In the genomic region with DNA sequence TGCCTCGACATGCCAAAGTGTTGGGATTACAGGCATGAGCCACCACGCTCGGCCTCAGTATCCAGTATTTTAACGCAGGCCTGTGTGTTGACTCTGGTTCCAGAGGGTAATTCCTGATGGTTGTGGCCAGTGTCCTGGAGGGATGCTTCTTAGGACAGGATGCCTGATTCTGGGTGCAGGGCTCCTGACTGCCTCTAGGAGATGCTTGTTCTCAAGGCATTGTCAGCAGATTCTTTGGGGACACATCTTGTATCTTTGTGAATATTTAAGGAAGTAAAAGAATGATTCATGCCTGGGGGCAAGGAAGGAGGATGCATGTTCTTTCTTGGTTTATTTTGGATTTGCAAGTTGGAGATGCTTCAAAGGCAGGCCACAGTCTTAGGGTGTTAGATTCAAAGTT, we compare ENCODE assay signal across 9 cellular contexts. TPM values are rescaled to one million over a fixed set of nuclear protein-coding genes. Genes with fewer than 3 reads are reported as not detected.
A peak's percentile ranks its signal among the peaks of the same experiment; 100 is the strongest.
DNase-seq lines count a peak whose midpoint lies in the region; ATAC-seq, FAIRE-seq and TF ChIP-seq lines count a peak whose summit lies in the region.
"Had no signal": no experiment of that assay in that cellular context is flagged by ENCODE, and none has a peak within 500 bp of the region (broad histone marks: within the 10 kb centered on the region; RNA-seq: fewer than 3 reads in every experiment).

No MANE protein-coding gene starts in this region.

- POLR2A ChIA-PET in GM12878 (lab: Charles Lee): interaction anchor here (1.4 kb wide), 1 partner anchor 11 kb away, joined by 3 read pairs; the partner anchor contains the start of gene INTS15

- H3K4me2 ChIP-seq in GM12878 (ENCODE audit: control insufficient read depth, insufficient read depth): no peak overlapping the region

- ATAC-seq in GM12878 (no peak), HG03521 (IDR thresholded peaks at IDR 0.05; ENCODE audit: unreplicated experiment) (no peak), HG02571 (IDR thresholded peaks at IDR 0.05; ENCODE audit: unreplicated experiment) (no peak)

- H3K4me3 ChIP-seq in GM12878: no peak overlapping the region
- H3K4me3 ChIP-seq: vagina had no signal

- H3K27me3 ChIP-seq in GM12878 (replicated peaks in 1 of 2; ENCODE audit: control insufficient read depth in 2 of 2, insufficient read depth in 2 of 2, low read length in 1 of 2): no peaks in the 10 kb centered on the region
- H3K27me3 ChIP-seq: vagina had no signal

- H3K27ac Mint-ChIP-seq in T-helper 2 cell treated with Interferon-gamma antibody and Interleukin-4, amounts not matched to agents 5 μg/mL and 100 μg/mL, for 36 hours: no peak overlapping the region
- peak overlapping the region in 2 of 3 experiments; percentile 82 to 92 for H3K27ac Mint-ChIP-seq in nephron

- intact Hi-C loops in GM12878 (cut with micrococcal nuclease; ENCODE audit: unreplicated experiment): loop anchor here (5.0 kb wide), 1 partner anchor 58 kb away; the partner anchor contains the start of gene ZNF316

- peaks cover 0 to 12% of the 10 kb centered on the region in 2 experiments; a peak in 2 of 4 replicates for H3K36me3 ChIP-seq in GM12878 (ENCODE audit: control insufficient read depth in 2 of 2, insufficient read depth in 2 of 2, low read length in 1 of 2)

- TF ChIP-seq CTCF in GM12878 (IDR thresholded peaks at IDR 0.05 in 2 of 3, conservative IDR thresholded peaks at IDR 0.05 in 1 of 3; ENCODE audit: control insufficient read depth in 2 of 3, extremely low read depth in 1 of 3, insufficient read depth in 1 of 3, low read depth in 3 of 3, low read length in 3 of 3): peak; percentile 31 to 51 (median 39); a peak in 4 of 6 replicates
- TF ChIP-seq CTCF in nephron (IDR thresholded peaks at IDR 0.05; ENCODE audit: unreplicated experiment in 3 of 3): peak in 2 of 3 experiments; percentile 16 to 21

- no peak for TF ChIP-seq EP300 in GM12878 (IDR thresholded peaks at IDR 0.05; ENCODE audit: borderline replicate concordance in 1 of 2, control insufficient read depth in 1 of 2, low read depth in 2 of 2, low read length in 2 of 2)

- no peaks in the 10 kb centered on the region for H3K9me3 Mint-ChIP-seq in T-helper 2 cell treated with Interferon-gamma antibody and Interleukin-4, amounts not matched to agents 5 μg/mL and 100 μg/mL, for 36 hours
- H3K9me3 Mint-ChIP-seq in nephron: no peaks in the 10 kb centered on the region

- TF ChIP-seq POLR2A in GM12878 (IDR thresholded peaks at IDR 0.05; ENCODE audit: low read depth, low read length): no peak

- BruUV-seq in GM12878 (replicated peaks; lab: Mats Ljungman, UMichigan): no TSS peak

- no peak overlapping the region for H2AFZ ChIP-seq in GM12878 (ENCODE audit: control insufficient read depth, low read depth, low read length)

- in situ Hi-C loops in GM12878 (cut with MboI): no loop called here

- CTCF ChIA-PET in GM12878 (lab: Yijun Ruan, JAX): interaction anchor here (1.3 kb wide), 1 partner anchor 10 kb away, joined by 4 read pairs; no protein-coding TSS in a partner anchor

- H3K27ac ChIP-seq in GM12878 (ENCODE audit: control insufficient read depth, insufficient read depth): no peak overlapping the region
- H3K27ac ChIP-seq: vagina had no signal

- peaks cover 7% of the 10 kb centered on the region for H3K79me2 ChIP-seq in GM12878 (ENCODE audit: control insufficient read depth, insufficient read depth, low read length)

- peaks cover 27% of the 10 kb centered on the region for H3K4me1 Mint-ChIP-seq in T-helper 2 cell treated with Interferon-gamma antibody and Interleukin-4, amounts not matched to agents 5 μg/mL and 100 μg/mL, for 36 hours (ENCODE audit: low read depth)
- no peaks in the 10 kb centered on the region for H3K4me1 Mint-ChIP-seq in nephron

- H3K27me3 Mint-ChIP-seq in T-helper 2 cell treated with Interferon-gamma antibody and Interleukin-4, amounts not matched to agents 5 μg/mL and 100 μg/mL, for 36 hours (ENCODE audit: low read depth): no peaks in the 10 kb centered on the region
- H3K27me3 Mint-ChIP-seq in nephron (ENCODE audit: low read depth): no peaks in the 10 kb centered on the region

- no peaks in the 10 kb centered on the region; the same call in 2 of the 3 replicates for H3K9me3 ChIP-seq in GM12878 (replicated peaks; ENCODE audit: control insufficient read depth, insufficient read depth, low read length)
- H3K9me3 ChIP-seq: vagina had no signal

- no peak for DNase-seq in T-helper 2 cell treated with Interferon-gamma antibody and Interleukin-4, amounts not matched to agents 5 μg/mL and 100 μg/mL, for 36 hours (ENCODE audit: low spot score)
- DNase-seq in T-helper 2 cell: no peak
- DNase-seq in Kasumi-1 (lab: John Stamatoyannopoulos, UW): peak; percentile 52 to 68
- DNase-seq in GM12878 (ENCODE audit: low read depth, low spot score): no peak
- DNase-seq in NAMALWA (ENCODE audit: low spot score): no peak

- H3K36me3 Mint-ChIP-seq in T-helper 2 cell treated with Interferon-gamma antibody and Interleukin-4, amounts not matched to agents 5 μg/mL and 100 μg/mL, for 36 hours (ENCODE audit: low read depth): peaks cover 29% of the 10 kb centered on the region
- peaks cover 35% of the 10 kb centered on the region for H3K36me3 Mint-ChIP-seq in nephron (ENCODE audit: low read depth)

- RAD21 ChIA-PET in GM12878 (lab: Charles Lee; ENCODE audit: unreplicated experiment): no interaction called here

- no peaks in the 10 kb centered on the region for H4K20me1 ChIP-seq in GM12878 (ENCODE audit: control insufficient read depth, insufficient read depth)

- no peak overlapping the region for H3K9ac ChIP-seq in GM12878 (ENCODE audit: control insufficient read depth, insufficient read depth, low read length)

- SMC1A ChIA-PET in GM12878 (lab: Charles Lee; ENCODE audit: uncharacterized antibody, unreplicated experiment): no interaction called here

- peaks cover 29% of the 10 kb centered on the region for H3K4me1 ChIP-seq in GM12878 (ENCODE audit: control insufficient read depth, insufficient read depth, low read length)

- no peak for FAIRE-seq in GM12878 (lab: Jason Lieb, UNC)

- H3K4me3 Mint-ChIP-seq in T-helper 2 cell treated with Interferon-gamma antibody and Interleukin-4, amounts not matched to agents 5 μg/mL and 100 μg/mL, for 36 hours: peak overlapping the region; percentile 88
- H3K4me3 Mint-ChIP-seq in nephron: peak overlapping the region; percentile 97 to 98 (median 97)

- no peak for TF ChIP-seq RAD21 in GM12878 (IDR thresholded peaks at IDR 0.05; ENCODE audit: insufficient read depth, low read depth, low read length)

- 100% methylated on average over 4 of the region's 4 CpGs for WGBS in GM12878 (ENCODE audit: insufficient coverage, insufficient replicate concordance, low lambda C conversion rate, missing lambda C conversion rate)

RNA-seq across cellular contexts. Expression of gene ZDHHC4, which starts 2.2 kb away (rescaled TPM):
- total RNA-seq in GM12878 (2013; cell fraction: nucleolus; rRNA removed): 61.3 and 61.7 TPM in 2 replicates
- total RNA-seq in GM12878 (2014; rRNA removed): 31.1 and 36.0 TPM in 2 replicates
- 30.6 and 31.2 TPM in 2 replicates for total RNA-seq in GM12878 (2014; rRNA removed; fragmentation: Illumina TruSeq; extraction: Trizol)
- total RNA-seq in GM12878 (2021): 31.8 and 34.0 TPM in 2 replicates
- 40.0 TPM for polyA plus RNA-seq in GM12878 (2011; ENCODE audit: low read depth)
- polyA plus RNA-seq in GM12878 (2011; rRNA removed): 63.2 and 74.3 TPM in 2 replicates
- polyA plus RNA-seq in GM12878 (2011; cell fraction: cytosol; rRNA removed): 82.6 and 102 TPM in 2 replicates
- polyA plus RNA-seq in GM12878 (2011; cell fraction: nucleus; rRNA removed): 80.2 and 96.9 TPM in 2 replicates
- 41.3 and 42.0 TPM in 2 replicates for polyA plus RNA-seq in GM12878 (2012)
- 25.5 and 35.6 TPM in 2 replicates for polyA plus RNA-seq in GM12878 (2014; fragmentation: Illumina TruSeq; extraction: Trizol)
- polyA plus RNA-seq in GM12878 (2014; fragmentation: Nextera tagmentation; extraction: Ambion mirVana): 10 to 100 TPM; 34.5 to 37.9 TPM
- 31.1 and 35.6 TPM in 2 replicates for polyA plus RNA-seq in GM12878 (2014; rRNA removed)
- 10 to 100 TPM; 38.4 to 43.1 TPM for polyA plus RNA-seq in GM12878 (2016; fragmentation: Nextera tagmentation; extraction: Ambion mirVana)
- 122 and 141 TPM in 2 replicates for polyA minus RNA-seq in GM12878 (2011; rRNA and poly(A)+ RNA removed)
- polyA minus RNA-seq in GM12878 (2011; cell fraction: cytosol; rRNA and poly(A)+ RNA removed): 17.1 and 17.8 TPM in 2 replicates
- 35.7 and 46.0 TPM in 2 replicates for polyA minus RNA-seq in GM12878 (2011; cell fraction: nucleus; rRNA and poly(A)+ RNA removed)

RNA-seq across cellular contexts. Expression of gene INTS15, which starts 10.4 kb away (rescaled TPM):
- total RNA-seq in GM12878 (2013; cell fraction: nucleolus; rRNA removed): 29.3 and 43.0 TPM in 2 replicates
- total RNA-seq in GM12878 (2014; rRNA removed): 25.4 and 28.9 TPM in 2 replicates
- total RNA-seq in GM12878 (2014; rRNA removed; fragmentation: Illumina TruSeq; extraction: Trizol): 11.2 and 11.4 TPM in 2 replicates
- 25.4 and 28.2 TPM in 2 replicates for total RNA-seq in GM12878 (2021)
- 5.8 TPM for polyA plus RNA-seq in GM12878 (2011; ENCODE audit: low read depth)
- 13.2 and 18.5 TPM in 2 replicates for polyA plus RNA-seq in GM12878 (2011; rRNA removed)
- polyA plus RNA-seq in GM12878 (2011; cell fraction: cytosol; rRNA removed): 28.0 and 32.3 TPM in 2 replicates
- 34.2 and 49.2 TPM in 2 replicates for polyA plus RNA-seq in GM12878 (2011; cell fraction: nucleus; rRNA removed)
- polyA plus RNA-seq in GM12878 (2012): 13.2 and 20.1 TPM in 2 replicates
- polyA plus RNA-seq in GM12878 (2014; fragmentation: Illumina TruSeq; extraction: Trizol): 25.3 and 27.2 TPM in 2 replicates
- polyA plus RNA-seq in GM12878 (2014; fragmentation: Nextera tagmentation; extraction: Ambion mirVana): 1 to 10 TPM in 1 of 2 experiments, under 1 TPM in 1; 0.89 to 2.4 TPM
- polyA plus RNA-seq in GM12878 (2014; rRNA removed): 26.9 and 28.1 TPM in 2 replicates
- 10 to 100 TPM; 14.9 to 15.1 TPM for polyA plus RNA-seq in GM12878 (2016; fragmentation: Nextera tagmentation; extraction: Ambion mirVana)
- 8.1 and 22.3 TPM in 2 replicates for polyA minus RNA-seq in GM12878 (2011; rRNA and poly(A)+ RNA removed)
- polyA minus RNA-seq in GM12878 (2011; cell fraction: cytosol; rRNA and poly(A)+ RNA removed): 8.2 and 10.6 TPM in 2 replicates
- polyA minus RNA-seq in GM12878 (2011; cell fraction: nucleus; rRNA and poly(A)+ RNA removed): 10.9 and 11.7 TPM in 2 replicates

RNA-seq across cellular contexts. Expression of gene GRID2IP, which starts 28.2 kb away (rescaled TPM):
- total RNA-seq in GM12878 (2013; cell fraction: nucleolus; rRNA removed): 0.10 TPM in 1 of 2 replicates, not detected in the other
- total RNA-seq in GM12878 (2014; rRNA removed): 0.05 TPM in 1 of 2 replicates, not detected in the other
- total RNA-seq in GM12878 (2014; rRNA removed; fragmentation: Illumina TruSeq; extraction: Trizol): not detected in 2 replicates
- not detected in 2 replicates for total RNA-seq in GM12878 (2021)
- not detected for polyA plus RNA-seq in GM12878 (2011; ENCODE audit: low read depth)
- not detected in 2 replicates for polyA plus RNA-seq in GM12878 (2011; rRNA removed)
- polyA plus RNA-seq in GM12878 (2011; cell fraction: cytosol; rRNA removed): not detected in 2 replicates
- 0.06 and 0.10 TPM in 2 replicates for polyA plus RNA-seq in GM12878 (2011; cell fraction: nucleus; rRNA removed)
- polyA plus RNA-seq in GM12878 (2012): 0.06 TPM in 1 of 2 replicates, not detected in the other
- not detected in 2 replicates for polyA plus RNA-seq in GM12878 (2014; fragmentation: Illumina TruSeq; extraction: Trizol)
- not detected for polyA plus RNA-seq in GM12878 (2014; fragmentation: Nextera tagmentation; extraction: Ambion mirVana)
- not detected in 2 replicates for polyA plus RNA-seq in GM12878 (2014; rRNA removed)
- not detected for polyA plus RNA-seq in GM12878 (2016; fragmentation: Nextera tagmentation; extraction: Ambion mirVana)
- polyA minus RNA-seq in GM12878 (2011; rRNA and poly(A)+ RNA removed): not detected in 2 replicates
- polyA minus RNA-seq in GM12878 (2011; cell fraction: cytosol; rRNA and poly(A)+ RNA removed): not detected in 2 replicates
- polyA minus RNA-seq in GM12878 (2011; cell fraction: nucleus; rRNA and poly(A)+ RNA removed): 0.12 TPM in 1 of 2 replicates, not detected in the other
- total RNA-seq: vagina had no signal

RNA-seq across cellular contexts. Expression of gene ZNF853, which starts 36.0 kb away (rescaled TPM):
- total RNA-seq in GM12878 (2013; cell fraction: nucleolus; rRNA removed): 0.61 and 0.73 TPM in 2 replicates
- 0.05 and 0.06 TPM in 2 replicates for total RNA-seq in GM12878 (2014; rRNA removed)
- 0.04 and 0.05 TPM in 2 replicates for total RNA-seq in GM12878 (2014; rRNA removed; fragmentation: Illumina TruSeq; extraction: Trizol)
- 0.11 and 0.13 TPM in 2 replicates for total RNA-seq in GM12878 (2021)
- polyA plus RNA-seq in GM12878 (2011; ENCODE audit: low read depth): 0.12 TPM
- 0.17 and 0.26 TPM in 2 replicates for polyA plus RNA-seq in GM12878 (2011; rRNA removed)
- 0.25 and 0.33 TPM in 2 replicates for polyA plus RNA-seq in GM12878 (2011; cell fraction: cytosol; rRNA removed)
- 0.22 and 0.27 TPM in 2 replicates for polyA plus RNA-seq in GM12878 (2011; cell fraction: nucleus; rRNA removed)
- 0.19 and 0.25 TPM in 2 replicates for polyA plus RNA-seq in GM12878 (2012)
- polyA plus RNA-seq in GM12878 (2014; fragmentation: Illumina TruSeq; extraction: Trizol): 0.04 and 0.05 TPM in 2 replicates
- polyA plus RNA-seq in GM12878 (2014; fragmentation: Nextera tagmentation; extraction: Ambion mirVana): not detected
- 0.05 TPM in 1 of 2 replicates, not detected in the other for polyA plus RNA-seq in GM12878 (2014; rRNA removed)
- polyA plus RNA-seq in GM12878 (2016; fragmentation: Nextera tagmentation; extraction: Ambion mirVana): under 1 TPM in 1 of 2 experiments, not detected in 1; 0.04 TPM
- polyA minus RNA-seq in GM12878 (2011; rRNA and poly(A)+ RNA removed): 0.29 and 0.46 TPM in 2 replicates
- 0.21 and 0.40 TPM in 2 replicates for polyA minus RNA-seq in GM12878 (2011; cell fraction: cytosol; rRNA and poly(A)+ RNA removed)
- 0.12 TPM in 1 of 2 replicates, not detected in the other for polyA minus RNA-seq in GM12878 (2011; cell fraction: nucleus; rRNA and poly(A)+ RNA removed)

RNA-seq across cellular contexts. Expression of gene ZNF316, which starts 57.7 kb away (rescaled TPM):
- 42.1 and 54.6 TPM in 2 replicates for total RNA-seq in GM12878 (2013; cell fraction: nucleolus; rRNA removed)
- total RNA-seq in GM12878 (2014; rRNA removed) (10.4 and 12.8 TPM in 2 replicates), GM12878 (2014; rRNA removed; fragmentation: Illumina TruSeq; extraction: Trizol) (4.3 and 5.4 TPM in 2 replicates), GM12878 (2021) (22.7 and 28.9 TPM in 2 replicates)
- 7.2 TPM for polyA plus RNA-seq in GM12878 (2011; ENCODE audit: low read depth)
- polyA plus RNA-seq in GM12878 (2011; rRNA removed) (12.5 and 13.8 TPM in 2 replicates), GM12878 (2014; fragmentation: Illumina TruSeq; extraction: Trizol) (6.1 and 9.2 TPM in 2 replicates), GM12878 (2014; fragmentation: Nextera tagmentation; extraction: Ambion mirVana) (under 1 TPM; 0.03 to 0.26 TPM), GM12878 (2014; rRNA removed) (15.1 and 19.3 TPM in 2 replicates), GM12878 (2016; fragmentation: Nextera tagmentation; extraction: Ambion mirVana) (1 to 10 TPM in 1 of 2 experiments, under 1 TPM in 1; 0.30 to 1.1 TPM)
- 8.4 and 13.7 TPM in 2 replicates for polyA plus RNA-seq in GM12878 (2011; cell fraction: cytosol; rRNA removed)
- 66.9 and 83.1 TPM in 2 replicates for polyA plus RNA-seq in GM12878 (2011; cell fraction: nucleus; rRNA removed)
- polyA plus RNA-seq in GM12878 (2012): 21.4 and 26.2 TPM in 2 replicates
- 4.6 and 8.1 TPM in 2 replicates for polyA minus RNA-seq in GM12878 (2011; rRNA and poly(A)+ RNA removed)
- polyA minus RNA-seq in GM12878 (2011; cell fraction: cytosol; rRNA and poly(A)+ RNA removed): 4.3 and 7.5 TPM in 2 replicates
- 8.0 and 12.3 TPM in 2 replicates for polyA minus RNA-seq in GM12878 (2011; cell fraction: nucleus; rRNA and poly(A)+ RNA removed)

Comparison
In these comparisons a context has a peak if more than half of its experiments do, and no peak if none do; other contexts are left out.
1. DNase-seq: peak in Kasumi-1 (2 of 2); none in T-helper 2 cell treated with Interferon-gamma antibody and Interleukin-4, amounts not matched to agents 5 μg/mL and 100 μg/mL, for 36 hours (single experiment), T-helper 2 cell (0 of 5), GM12878 (single experiment) and NAMALWA (single experiment).